ENCODE assay signal across 8 cellular contexts in the genomic region with DNA sequence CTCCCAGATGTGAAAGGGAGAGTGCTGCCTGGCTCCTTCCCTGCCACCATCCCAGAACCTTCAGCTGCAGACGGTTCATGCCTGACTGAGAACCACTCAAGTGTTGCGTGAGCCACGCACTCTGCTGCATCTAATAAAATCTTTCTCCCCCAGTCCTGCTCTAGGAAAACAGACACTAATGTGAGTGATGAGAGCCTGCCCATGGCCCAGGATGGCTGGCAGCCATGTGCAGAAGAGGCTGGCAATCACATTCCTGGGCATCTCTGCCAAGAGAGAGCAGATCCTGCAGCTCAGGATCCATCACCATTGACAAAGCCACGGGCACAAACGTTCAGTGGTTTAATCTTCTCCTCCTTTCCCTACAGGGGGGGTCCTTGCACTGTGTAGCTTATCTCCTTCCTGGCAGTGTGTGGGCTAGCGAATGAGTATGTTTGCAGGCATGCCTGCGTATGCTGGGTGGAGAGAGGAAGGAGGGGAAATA.
DNase-seq lines count a peak whose midpoint lies in the region; ATAC-seq, FAIRE-seq and TF ChIP-seq lines count a peak whose summit lies in the region.
"Had no signal": no experiment of that assay in that cellular context is flagged by ENCODE, and none has a peak within 500 bp of the region (broad histone marks: within the 10 kb centered on the region; RNA-seq: fewer than 3 reads in every experiment).

No MANE protein-coding gene starts in this region.

- peak; percentile 71 for DNase-seq in H4 (ENCODE audit: low spot score)
- DNase-seq in RCC 7860 (ENCODE audit: low spot score), result peak; percentile 80
- DNase-seq in foreskin fibroblast, result peak; percentile 78 to 88
- DNase-seq in skeletal muscle cell (ENCODE audit: low read depth), result peak; percentile 28
- DNase-seq in activated CD8-positive, alpha-beta T cell treated with anti-CD3 and anti-CD28 coated beads, Interleukin-2, amount 10 ng/mL, durations not matched to agents 7 days and 5 days, result no peak
- DNase-seq in stimulated activated CD4-positive, alpha-beta T cell treated with anti-CD3 and anti-CD28 coated beads, Interleukin-1b, Interleukin-23, amount 100 ng/mL, for 48 hours, result no peak
- DNase-seq: activated CD4-positive, alpha-beta T cell treated with anti-CD3 and anti-CD28 coated beads for 4 hours had no signal

- H3K4me1 Mint-ChIP-seq in activated CD8-positive, alpha-beta T cell treated with anti-CD3 and anti-CD28 coated beads, Interleukin-2, amount 10 ng/mL, durations not matched to agents 7 days and 5 days (ENCODE audit: low read depth), result no peaks in the 10 kb centered on the region

- CTCF ChIA-PET in activated CD8-positive, alpha-beta T cell treated with anti-CD3 and anti-CD28 coated beads, Interleukin-2, amount 10 ng/mL, durations not matched to agents 7 days and 5 days (lab: Charles Lee), result no interaction called here

- no peaks in the 10 kb centered on the region for H3K36me3 Mint-ChIP-seq in activated CD8-positive, alpha-beta T cell treated with anti-CD3 and anti-CD28 coated beads, Interleukin-2, amount 10 ng/mL, durations not matched to agents 7 days and 5 days (ENCODE audit: low read depth)

- no peak for ATAC-seq in activated CD8-positive, alpha-beta T cell treated with anti-CD3 and anti-CD28 coated beads, Interleukin-2, amount 10 ng/mL, durations not matched to agents 7 days and 5 days
- no peak for ATAC-seq in GM18519 (IDR thresholded peaks at IDR 0.05; ENCODE audit: low FRiP score, unreplicated experiment)

- no peaks in the 10 kb centered on the region for H3K27me3 Mint-ChIP-seq in activated CD8-positive, alpha-beta T cell treated with anti-CD3 and anti-CD28 coated beads, Interleukin-2, amount 10 ng/mL, durations not matched to agents 7 days and 5 days (ENCODE audit: low read depth)

- H3K4me3 Mint-ChIP-seq in activated CD8-positive, alpha-beta T cell treated with anti-CD3 and anti-CD28 coated beads, Interleukin-2, amount 10 ng/mL, durations not matched to agents 7 days and 5 days, result no peak overlapping the region

- no peaks in the 10 kb centered on the region for H3K9me3 Mint-ChIP-seq in activated CD8-positive, alpha-beta T cell treated with anti-CD3 and anti-CD28 coated beads, Interleukin-2, amount 10 ng/mL, durations not matched to agents 7 days and 5 days (ENCODE audit: insufficient read depth)

- peak; percentile 52 for TF ChIP-seq CTCF in foreskin fibroblast (IDR thresholded peaks at IDR 0.05; ENCODE audit: low read depth, low read length)

- H3K4me3 ChIP-seq in foreskin fibroblast (ENCODE audit: low read depth in 1 of 2, low read length in 2 of 2), result no peak overlapping the region
- no peak overlapping the region for H3K4me3 ChIP-seq in skeletal muscle cell (ENCODE audit: low read depth, low read length)

- POLR2A ChIA-PET in activated CD8-positive, alpha-beta T cell treated with anti-CD3 and anti-CD28 coated beads, Interleukin-2, amount 10 ng/mL, durations not matched to agents 7 days and 5 days (lab: Charles Lee), result no interaction called here

- H3K27ac Mint-ChIP-seq in activated CD8-positive, alpha-beta T cell treated with anti-CD3 and anti-CD28 coated beads, Interleukin-2, amount 10 ng/mL, durations not matched to agents 7 days and 5 days, result no peak overlapping the region

- FAIRE-seq in RCC 7860 (lab: Jason Lieb, UNC), result peak; percentile 87

Comparison
In these comparisons a context has a peak if more than half of its experiments do, and no peak if none do; other contexts are left out.
1. DNase-seq: peak in H4 (single experiment), RCC 7860 (single experiment), foreskin fibroblast (2 of 2) and skeletal muscle cell (single experiment); none in activated CD8-positive, alpha-beta T cell treated with anti-CD3 and anti-CD28 coated beads, Interleukin-2, amount 10 ng/mL, durations not matched to agents 7 days and 5 days (single experiment) and stimulated activated CD4-positive, alpha-beta T cell treated with anti-CD3 and anti-CD28 coated beads, Interleukin-1b, Interleukin-23, amount 100 ng/mL, for 48 hours (single experiment).